ENCODE assay signal across 15 cellular contexts in the genomic region with DNA sequence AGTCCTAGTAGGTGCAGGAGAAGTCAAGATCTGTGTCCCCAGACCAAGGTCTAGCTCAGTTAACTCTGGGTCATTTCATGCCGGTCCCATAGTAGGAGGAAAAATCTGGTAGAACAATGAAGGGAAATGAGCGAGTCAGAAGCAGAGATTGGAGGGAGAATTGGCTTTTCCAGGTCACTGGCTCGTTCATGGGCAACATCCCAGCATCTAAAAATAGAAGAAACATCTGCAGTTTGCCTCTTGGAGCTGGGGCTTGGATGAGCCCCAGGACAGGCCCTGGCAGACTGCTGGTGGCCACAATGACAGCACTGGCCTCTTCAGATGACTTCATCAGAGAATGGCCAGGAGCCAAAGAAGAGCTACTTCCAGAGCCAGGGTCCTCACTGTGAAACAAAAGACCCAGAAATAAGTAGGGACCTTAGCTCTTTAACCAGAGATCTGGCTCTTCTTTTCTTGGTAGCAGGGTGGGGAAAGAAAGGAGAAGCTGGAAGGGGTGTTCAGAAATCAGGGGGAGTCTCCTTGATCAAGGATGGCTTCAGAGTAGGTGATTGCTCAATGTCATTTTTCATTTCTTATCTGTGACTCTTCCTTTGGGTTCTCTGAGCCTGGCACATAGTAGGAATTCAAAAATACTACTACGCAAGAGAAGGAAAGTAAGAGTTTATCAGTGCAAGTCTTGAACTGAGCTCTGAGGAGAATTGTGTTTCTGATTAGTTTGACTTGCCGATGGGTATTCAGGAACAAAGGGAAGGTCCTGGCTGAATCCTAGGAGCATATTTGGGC.
DNase-seq lines count a peak whose midpoint lies in the region; ATAC-seq, FAIRE-seq and TF ChIP-seq lines count a peak whose summit lies in the region.
"Had no signal": no experiment of that assay in that cellular context is flagged by ENCODE, and none has a peak within 500 bp of the region (broad histone marks: within the 10 kb centered on the region; RNA-seq: fewer than 3 reads in every experiment).

No MANE protein-coding gene starts in this region.

- no peak overlapping the region for H3K4me3 ChIP-seq in pancreas
- no peak overlapping the region for H3K4me3 ChIP-seq in ovary

- no peak for TF ChIP-seq EP300 in ovary (IDR thresholded peaks at IDR 0.05)

- TF ChIP-seq CTCF in pancreas (IDR thresholded peaks at IDR 0.05) (no peak), ovary (IDR thresholded peaks at IDR 0.05) (no peak)

- ATAC-seq in HG03442 (IDR thresholded peaks at IDR 0.05; ENCODE audit: unreplicated experiment) (no peak), pancreas (no peak), GM19463 (IDR thresholded peaks at IDR 0.05; ENCODE audit: unreplicated experiment) (no peak)
- ATAC-seq: stimulated activated naive CD8-positive, alpha-beta T cell treated with anti-CD3 and anti-CD28 coated beads, Interleukin-15, amount 100 ng/mL, for 72 hours; T-cell had no signal

- no peak for TF ChIP-seq POLR2A in ovary (IDR thresholded peaks at IDR 0.05)

- FAIRE-seq in pancreas (lab: Jason Lieb, UNC), result no peak
- FAIRE-seq: G401.6 had no signal

- H3K27ac ChIP-seq in pancreas (no peak overlapping the region), ovary (no peak overlapping the region)
- H3K27ac ChIP-seq: C4-2B had no signal

- intact Hi-C loops in head of caudate nucleus (cut with DNase I), result no loop called here
- intact Hi-C loops in pancreas (cut with DNase I), result no loop called here
- intact Hi-C loops in ovary (cut with DNase I), result no loop called here

- H3K4me1 ChIP-seq in pancreas (no peaks in the 10 kb centered on the region), ovary (ENCODE audit: insufficient read depth) (no peaks in the 10 kb centered on the region)

- H3K27me3 ChIP-seq in pancreas, result no peaks in the 10 kb centered on the region
- no peaks in the 10 kb centered on the region for H3K27me3 ChIP-seq in ovary

- 68 to 74% methylated on average over 5 of the region's 5 CpGs for WGBS in pancreas, 2 donors
- 52 to 54% (median 54%) methylated on average over 5 of the region's 5 CpGs for WGBS in ovary, 3 donors

- H3K36me3 ChIP-seq in pancreas (no peaks in the 10 kb centered on the region), ovary (no peaks in the 10 kb centered on the region)

- H3K9me3 ChIP-seq in pancreas, result no peaks in the 10 kb centered on the region
- H3K9me3 ChIP-seq in ovary, result no peaks in the 10 kb centered on the region

- DNase-seq in GM04503 (ENCODE audit: low read depth) (peak; percentile 31), anterior cingulate cortex (lab: John Stamatoyannopoulos, UW) (peak in 36 of 58 donors; percentile 3 to 80 (median 38)), head of caudate nucleus (peak; percentile 33 to 88 (median 70)), pulmonary artery endothelial cell (ENCODE audit: low read depth, low spot score) (peak; percentile 68), pancreas (no peak), ovary (no peak)
- DNase-seq: activated CD4-positive, CD25-positive, alpha-beta regulatory T cell treated with anti-CD3 and anti-CD28 coated beads, Interleukin-2, amount 50 U/mL, for 72 hours; activated T-cell treated with anti-CD3 and anti-CD28 coated beads, Interleukin-2, amount 50 U/mL, for 24 hours; mesendoderm; stimulated activated naive CD8-positive, alpha-beta T cell treated with anti-CD3 and anti-CD28 coated beads, Interleukin-15, amount 100 ng/mL, for 72 hours; T-cell had no signal

Comparison
In these comparisons a context has a peak if more than half of its experiments do, and no peak if none do; other contexts are left out.
1. DNase-seq: peak in GM04503 (single experiment), anterior cingulate cortex (36 of 58), head of caudate nucleus (42 of 42) and pulmonary artery endothelial cell (single experiment); none in pancreas (0 of 6) and ovary (0 of 5).